Comparison of ENCODE assay signal across 26 cellular contexts in the genomic region with DNA sequence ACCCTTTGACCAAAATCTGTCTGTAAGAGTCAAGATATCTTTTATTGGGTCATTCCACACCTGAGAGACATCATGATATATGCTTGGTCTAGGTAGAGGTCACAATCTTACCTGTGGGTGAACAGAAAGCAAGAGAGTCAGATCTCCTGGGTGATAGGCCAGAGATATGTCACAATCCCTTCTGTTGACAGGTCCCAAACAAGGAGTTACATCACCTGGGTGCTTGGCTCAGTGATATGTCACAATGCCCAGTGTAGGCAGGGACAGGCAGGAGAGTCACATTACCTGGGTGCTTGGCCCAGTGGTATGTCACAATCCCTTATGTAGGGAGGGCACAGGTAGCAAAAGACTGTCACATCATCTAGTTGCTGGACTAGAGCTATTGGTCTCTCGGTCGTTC.
"Had no signal": no experiment of that assay in that cellular context is flagged by ENCODE, and none has a peak within 500 bp of the region (broad histone marks: within the 10 kb centered on the region; RNA-seq: fewer than 3 reads in every experiment).

No MANE protein-coding gene starts in this region.

- DNase-seq: colonic mucosa; cortex of kidney; effector CD8-positive, alpha-beta T cell; effector memory CD8-positive, alpha-beta T cell; endodermal cell; erythroblast; esophagus squamous epithelium; foreskin fibroblast; foreskin melanocyte; gastrocnemius medialis; heart left ventricle; hypothalamus; immature natural killer cell; islet precursor cell; kidney; kidney glomerular epithelial cell; left colon; left lung; left ventricle myocardium superior; lower lobe of right lung; mesenchymal stem cell; mucosa of descending colon had no signal

- FAIRE-seq: endometrium, kidney had no signal

- H3K4me1 ChIP-seq: colonic mucosa, esophagus squamous epithelium, gastrocnemius medialis, heart left ventricle, left lung, lower lobe of right lung had no signal

- ATAC-seq: effector memory CD8-positive, alpha-beta T cell; esophagus mucosa; gastrocnemius medialis; heart left ventricle; left colon; left lung; left ventricle myocardium superior; lower lobe of right lung; mucosa of descending colon had no signal

- H3K27ac ChIP-seq: colonic mucosa, epithelial cell of prostate, esophagus squamous epithelium, gastrocnemius medialis, heart left ventricle, hepatocyte, left lung, lower lobe of right lung had no signal

- H3K9me3 ChIP-seq: colonic mucosa had no signal

- H2AFZ ChIP-seq: hepatocyte had no signal

- H3K4me3 ChIP-seq: colonic mucosa, esophagus squamous epithelium, gastrocnemius medialis, heart left ventricle, hepatocyte, left lung, lower lobe of right lung, mucosa of descending colon had no signal

- H3K27me3 ChIP-seq: colonic mucosa, esophagus squamous epithelium, gastrocnemius medialis, heart left ventricle, hepatocyte, left lung had no signal

- H3K4me2 ChIP-seq: hepatocyte had no signal

- H3K36me3 ChIP-seq: colonic mucosa, esophagus squamous epithelium, gastrocnemius medialis, heart left ventricle, left lung, lower lobe of right lung had no signal

- H3K79me2 ChIP-seq: hepatocyte had no signal
